1 cellular context compared by ENCODE assay signal in the genomic region with DNA sequence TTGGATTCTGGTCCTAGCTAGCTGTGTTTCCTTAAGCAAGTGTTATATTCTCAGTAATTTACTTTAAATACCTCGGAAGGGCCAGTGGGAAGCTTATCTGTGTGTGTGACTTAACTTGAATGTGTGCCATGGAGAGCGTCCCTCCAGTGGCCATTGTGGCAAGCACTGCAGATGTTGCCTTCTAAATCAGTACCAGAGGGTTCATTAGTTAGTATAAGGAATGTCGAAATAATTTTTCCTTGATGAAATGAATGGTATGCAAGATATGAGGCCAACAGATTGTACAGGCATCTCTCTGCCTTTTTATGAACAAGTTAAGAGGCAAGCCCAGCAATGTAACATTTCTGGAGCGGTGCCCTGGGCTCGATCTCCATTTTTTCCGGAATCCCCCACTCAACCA.
TF ChIP-seq lines count a peak whose summit lies in the region.

No MANE protein-coding gene starts in this region.

TF ChIP-seq in H1, 55 proteins besides CTCF, POLR2A, EP300 and RAD21 (continued from another document):
- TF ChIP-seq, protein P1, sequence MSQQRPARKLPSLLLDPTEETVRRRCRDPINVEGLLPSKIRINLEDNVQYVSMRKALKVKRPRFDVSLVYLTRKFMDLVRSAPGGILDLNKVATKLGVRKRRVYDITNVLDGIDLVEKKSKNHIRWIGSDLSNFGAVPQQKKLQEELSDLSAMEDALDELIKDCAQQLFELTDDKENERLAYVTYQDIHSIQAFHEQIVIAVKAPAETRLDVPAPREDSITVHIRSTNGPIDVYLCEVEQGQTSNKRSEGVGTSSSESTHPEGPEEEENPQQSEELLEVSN (IDR thresholded peaks at IDR 0.05), result no peak
- TF ChIP-seq ZNF274 (IDR thresholded peaks at IDR 0.05; ENCODE audit: borderline replicate concordance, extremely low read depth, low read length) (no peak), HDAC6 (IDR thresholded peaks at IDR 0.05; ENCODE audit: low read depth, low read length) (no peak), TCF12 (IDR thresholded peaks at IDR 0.05; ENCODE audit: low read depth, low read length) (no peak), POU5F1 (IDR thresholded peaks at IDR 0.05; ENCODE audit: low read depth, low read length) (no peak), BRCA1 (IDR thresholded peaks at IDR 0.05; ENCODE audit: low read depth, low read length) (no peak), NANOG (IDR thresholded peaks at IDR 0.05; ENCODE audit: insufficient read depth, low read depth, low read length, poor library complexity, severe bottlenecking) (no peak), BACH1 (IDR thresholded peaks at IDR 0.05; ENCODE audit: low read length) (no peak), GABPA (IDR thresholded peaks at IDR 0.05; ENCODE audit: borderline replicate concordance, insufficient read depth, low read length) (no peak), EZH2 (IDR thresholded peaks at IDR 0.05; ENCODE audit: low read depth, low read length, severe bottlenecking) (no peak), RBBP5 (IDR thresholded peaks at IDR 0.05; ENCODE audit: borderline replicate concordance, low read depth, low read length) (no peak), PHF8 (conservative IDR thresholded peaks at IDR 0.05; ENCODE audit: low read depth, low read length) (no peak), CBX5 (IDR thresholded peaks at IDR 0.05; ENCODE audit: low read depth, low read length) (no peak), RNF2 (IDR thresholded peaks at IDR 0.05; ENCODE audit: borderline replicate concordance, low read depth, low read length, missing control alignments, poor library complexity, severe bottlenecking) (no peak), BCL11A (IDR thresholded peaks at IDR 0.05; ENCODE audit: low read depth in 2 of 2, low read length in 2 of 2) (no peak)
TF ChIP-seq in H1: peak in this region for 0.
